ENCODE assay signal across 1 cellular context in genomic region chr5:145980257-145980656, GRCh38.
TF ChIP-seq lines count a peak whose summit lies in the region.

No MANE protein-coding gene starts in this region.

TF ChIP-seq in SK-N-SH, 30 proteins besides CTCF, POLR2A, EP300 and RAD21:
- no peak for TF ChIP-seq USF1 (IDR thresholded peaks at IDR 0.05; ENCODE audit: borderline replicate concordance, low read depth)
- TF ChIP-seq FOXJ3 (CRISPR knock-in tag; IDR thresholded peaks at IDR 0.05), result no peak
- peak; percentile 16; the same call in 1 of the 2 replicates for TF ChIP-seq TCF12 (IDR thresholded peaks at IDR 0.05)
- no peak for TF ChIP-seq RXRA (IDR thresholded peaks at IDR 0.05; ENCODE audit: borderline replicate concordance, low read depth)
- TF ChIP-seq PBX3 (IDR thresholded peaks at IDR 0.05), result no peak
